In genomic region chr1:46166521-46167462, GRCh38 we compare ENCODE assay signal across 8 cellular contexts. TPM values are rescaled to one million over a fixed set of nuclear protein-coding genes. Genes with fewer than 3 reads are reported as not detected.
A peak's percentile ranks its signal among the peaks of the same experiment; 100 is the strongest.
DNase-seq lines count a peak whose midpoint lies in the region; ATAC-seq and FAIRE-seq lines count a peak whose summit lies in the region.

No MANE protein-coding gene starts in this region.

- H3K4me3 Mint-ChIP-seq in CD4-positive, CD25-positive, alpha-beta regulatory T cell: peak overlapping the region; percentile 89 to 97 (median 94)
- H3K4me3 Mint-ChIP-seq in activated naive CD4-positive, alpha-beta T cell treated with anti-CD3 and anti-CD28 coated beads, Interleukin-2, amount 50 U/mL, for 24 hours: peak overlapping the region; percentile 89

- peaks cover 5 to 21% (median 8%) of the 10 kb centered on the region in 4 donors for H3K4me1 Mint-ChIP-seq in CD4-positive, CD25-positive, alpha-beta regulatory T cell
- H3K4me1 Mint-ChIP-seq in activated naive CD4-positive, alpha-beta T cell treated with anti-CD3 and anti-CD28 coated beads, Interleukin-2, amount 50 U/mL, for 24 hours: peaks cover 19% of the 10 kb centered on the region

- H3K27me3 Mint-ChIP-seq in CD4-positive, CD25-positive, alpha-beta regulatory T cell: peaks cover 5% of the 10 kb centered on the region
- no peaks in the 10 kb centered on the region for H3K27me3 Mint-ChIP-seq in activated naive CD4-positive, alpha-beta T cell treated with anti-CD3 and anti-CD28 coated beads, Interleukin-2, amount 50 U/mL, for 24 hours

- no peaks in the 10 kb centered on the region for H3K9me3 Mint-ChIP-seq in CD4-positive, CD25-positive, alpha-beta regulatory T cell
- H3K9me3 Mint-ChIP-seq in activated naive CD4-positive, alpha-beta T cell treated with anti-CD3 and anti-CD28 coated beads, Interleukin-2, amount 50 U/mL, for 24 hours: no peaks in the 10 kb centered on the region

- H3K27ac ChIP-seq in CD4-positive, CD25-positive, alpha-beta regulatory T cell (ENCODE audit: insufficient read depth, low read length, poor library complexity, severe bottlenecking): peak overlapping the region; percentile 39
- H3K27ac ChIP-seq in small intestine (ENCODE audit: low read depth in 1 of 2, low read length in 1 of 2): peak overlapping the region; percentile 15 to 56

- WGBS in small intestine, 3 donors: 9 to 17% (median 14%) methylated on average over 43 to 47 of the region's 47 CpGs

- intact Hi-C loops in left ventricle myocardium superior (cut with micrococcal nuclease): no loop called here

- H3K9me3 ChIP-seq in CD4-positive, CD25-positive, alpha-beta regulatory T cell (ENCODE audit: control insufficient read depth in 2 of 2, low read length in 2 of 2): no peaks in the 10 kb centered on the region
- no peaks in the 10 kb centered on the region for H3K9me3 ChIP-seq in MG63
- no peaks in the 10 kb centered on the region for H3K9me3 ChIP-seq in small intestine (ENCODE audit: control insufficient read depth, low read depth)

- H3K36me3 Mint-ChIP-seq in CD4-positive, CD25-positive, alpha-beta regulatory T cell: no peaks in the 10 kb centered on the region
- H3K36me3 Mint-ChIP-seq in activated naive CD4-positive, alpha-beta T cell treated with anti-CD3 and anti-CD28 coated beads, Interleukin-2, amount 50 U/mL, for 24 hours: no peaks in the 10 kb centered on the region

- no peaks in the 10 kb centered on the region for H3K36me3 ChIP-seq in CD4-positive, CD25-positive, alpha-beta regulatory T cell (ENCODE audit: control insufficient read depth, insufficient read depth, low read length)
- H3K36me3 ChIP-seq in MG63: no peaks in the 10 kb centered on the region
- no peaks in the 10 kb centered on the region for H3K36me3 ChIP-seq in small intestine (ENCODE audit: control insufficient read depth in 2 of 2, insufficient read depth in 2 of 2, low read length in 2 of 2)

- no peak for FAIRE-seq in small intestine (lab: Jason Lieb, UNC)

- peak; percentile 59 to 83 for ATAC-seq in CD4-positive, CD25-positive, alpha-beta regulatory T cell (ENCODE audit: low read depth in 2 of 2)
- ATAC-seq in left ventricle myocardium superior (peak; percentile 68), HG02759 (IDR thresholded peaks at IDR 0.05; ENCODE audit: unreplicated experiment) (no peak), GM21360 (IDR thresholded peaks at IDR 0.05; ENCODE audit: unreplicated experiment) (no peak)

- peaks cover 6% of the 10 kb centered on the region for H3K4me1 ChIP-seq in CD4-positive, CD25-positive, alpha-beta regulatory T cell (ENCODE audit: control insufficient read depth, insufficient read depth, low read length, poor library complexity, severe bottlenecking)
- no peaks in the 10 kb centered on the region for H3K4me1 ChIP-seq in small intestine (ENCODE audit: control insufficient read depth in 2 of 2, insufficient read depth in 1 of 2, low read depth in 1 of 2, low read length in 1 of 2)

- H3K27ac Mint-ChIP-seq in CD4-positive, CD25-positive, alpha-beta regulatory T cell: peak overlapping the region; percentile 96 to 99 (median 96)
- H3K27ac Mint-ChIP-seq in activated naive CD4-positive, alpha-beta T cell treated with anti-CD3 and anti-CD28 coated beads, Interleukin-2, amount 50 U/mL, for 24 hours: peak overlapping the region; percentile 95

- DNase-seq in CD4-positive, CD25-positive, alpha-beta regulatory T cell: peak; percentile 10 to 83 (median 62)
- no peak for DNase-seq in MG63
- DNase-seq in left ventricle myocardium superior: peak; percentile 66
- DNase-seq in small intestine: no peak
- DNase-seq in SIG-M5 (lab: John Stamatoyannopoulos, UW): no peak

- no peaks in the 10 kb centered on the region for H3K27me3 ChIP-seq in CD4-positive, CD25-positive, alpha-beta regulatory T cell (ENCODE audit: control insufficient read depth, insufficient read depth, low read length)
- H3K27me3 ChIP-seq in MG63 (no peaks in the 10 kb centered on the region; the same call in 1 of the 2 replicates), small intestine (ENCODE audit: control insufficient read depth in 2 of 2, insufficient read depth in 2 of 2, low read length in 2 of 2) (no peaks in the 10 kb centered on the region)

- peak overlapping the region; percentile 87 for H3K4me3 ChIP-seq in CD4-positive, CD25-positive, alpha-beta regulatory T cell (ENCODE audit: low read depth, low read length)
- H3K4me3 ChIP-seq in MG63 (peak overlapping the region; percentile 28), small intestine (ENCODE audit: low read depth in 1 of 2, low read length in 2 of 2) (peak overlapping the region in 1 of 2 donors; percentile 48)

RNA-seq across cellular contexts. Expression of gene TSPAN1, which starts 8.1 kb away (rescaled TPM):
- not detected for total RNA-seq in CD4-positive, CD25-positive, alpha-beta regulatory T cell
- not detected for polyA plus RNA-seq in CD4-positive, CD25-positive, alpha-beta regulatory T cell
- not detected in 2 replicates for total RNA-seq in MG63 (2014; rRNA removed; shearing (Covaris generic); ENCODE audit: low replicate concordance)
- total RNA-seq in left ventricle myocardium superior: 0.72 TPM
- polyA plus RNA-seq in small intestine: 100 to 1,000 TPM in 1 of 3 donors, 10 to 100 TPM in 2; 22.7 to 104 (median 40.3) TPM

RNA-seq across cellular contexts. Expression of gene P3R3URF, which starts 9.5 kb away (rescaled TPM):
- not detected for total RNA-seq in CD4-positive, CD25-positive, alpha-beta regulatory T cell
- polyA plus RNA-seq in CD4-positive, CD25-positive, alpha-beta regulatory T cell: not detected
- total RNA-seq in MG63 (2014; rRNA removed; shearing (Covaris generic); ENCODE audit: low replicate concordance): not detected in 2 replicates
- not detected for total RNA-seq in left ventricle myocardium superior
- not detected for polyA plus RNA-seq in small intestine

RNA-seq across cellular contexts. Expression of gene POMGNT1, which starts 31.4 kb away (rescaled TPM):
- 32.5 TPM for total RNA-seq in CD4-positive, CD25-positive, alpha-beta regulatory T cell
- polyA plus RNA-seq in CD4-positive, CD25-positive, alpha-beta regulatory T cell: 10 to 100 TPM; 28.9 to 35.8 (median 32.5) TPM
- 69.4 and 89.7 TPM in 2 replicates for total RNA-seq in MG63 (2014; rRNA removed; shearing (Covaris generic); ENCODE audit: low replicate concordance)
- 137 TPM for total RNA-seq in left ventricle myocardium superior
- 10 to 100 TPM; 37.6 to 81.3 (median 44.1) TPM for polyA plus RNA-seq in small intestine

RNA-seq across cellular contexts. Expression of gene PIK3R3, which starts 34.4 kb away (rescaled TPM):
- 4.9 TPM for total RNA-seq in CD4-positive, CD25-positive, alpha-beta regulatory T cell
- polyA plus RNA-seq in CD4-positive, CD25-positive, alpha-beta regulatory T cell: 1 to 10 TPM; 3.2 to 7.7 (median 5.0) TPM
- 2.5 and 3.4 TPM in 2 replicates for total RNA-seq in MG63 (2014; rRNA removed; shearing (Covaris generic); ENCODE audit: low replicate concordance)
- total RNA-seq in left ventricle myocardium superior: 26.2 TPM
- 10 to 100 TPM in 1 of 3 donors, 1 to 10 TPM in 2; 1.6 to 13.5 (median 3.0) TPM for polyA plus RNA-seq in small intestine

RNA-seq across cellular contexts. Expression of gene LURAP1, which starts 36.3 kb away (rescaled TPM):
- not detected for total RNA-seq in CD4-positive, CD25-positive, alpha-beta regulatory T cell
- not detected for polyA plus RNA-seq in CD4-positive, CD25-positive, alpha-beta regulatory T cell
- total RNA-seq in MG63 (2014; rRNA removed; shearing (Covaris generic); ENCODE audit: low replicate concordance): 0.16 TPM in 1 of 2 replicates, not detected in the other
- total RNA-seq in left ventricle myocardium superior: 7.6 TPM
- polyA plus RNA-seq in small intestine: 1 to 10 TPM in 1 of 3 donors, under 1 TPM in 1, not detected in 1; 0.27 to 1.8 TPM

Comparison
In these comparisons a context has a peak if more than half of its experiments do, and no peak if none do; other contexts are left out.
1. ATAC-seq: peak in CD4-positive, CD25-positive, alpha-beta regulatory T cell (2 of 2) and left ventricle myocardium superior (single experiment); none in HG02759 (single experiment) and GM21360 (single experiment).
2. DNase-seq: peak in CD4-positive, CD25-positive, alpha-beta regulatory T cell (3 of 3) and left ventricle myocardium superior (single experiment); none in MG63 (single experiment), small intestine (single experiment) and SIG-M5 (single experiment).